ENCODE assay signal across 28 cellular contexts in the genomic region with DNA sequence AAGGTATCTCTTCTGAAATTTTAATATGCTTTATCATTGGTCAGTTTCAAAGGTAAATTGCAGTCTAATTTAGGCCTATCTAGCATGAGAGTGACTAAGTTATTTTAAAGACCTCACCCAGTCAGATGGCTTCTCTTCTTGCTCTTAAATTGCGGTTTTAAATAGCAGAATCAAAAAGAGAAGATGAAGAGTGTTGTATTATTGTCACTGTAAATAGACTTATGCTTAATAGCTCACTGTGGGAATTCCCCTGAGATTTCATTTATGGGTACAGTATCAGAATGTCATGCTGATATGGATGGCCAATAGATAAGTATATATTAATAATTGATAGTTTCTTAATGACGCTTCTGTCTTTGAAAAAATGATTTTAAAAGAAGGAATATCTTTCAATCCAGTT.
"Had no signal": no experiment of that assay in that cellular context is flagged by ENCODE, and none has a peak within 500 bp of the region (broad histone marks: within the 10 kb centered on the region; RNA-seq: fewer than 3 reads in every experiment).

No MANE protein-coding gene starts in this region.

- H3K27ac ChIP-seq: ascending aorta, breast epithelium, coronary artery, esophagus muscularis mucosa, foreskin keratinocyte, gastrocnemius medialis, WERI-Rb-1 had no signal

- H3K36me3 ChIP-seq: ascending aorta, breast epithelium, esophagus muscularis mucosa, gastrocnemius medialis, heart left ventricle, WERI-Rb-1 had no signal

- H3K4me1 ChIP-seq: ascending aorta had no signal

- ATAC-seq: foreskin keratinocyte, gastrocnemius medialis, heart left ventricle had no signal

- H3K27me3 ChIP-seq: ascending aorta, breast epithelium, esophagus muscularis mucosa, foreskin keratinocyte, gastrocnemius medialis, heart left ventricle had no signal

- H3K4me3 ChIP-seq: ascending aorta, breast epithelium, coronary artery, esophagus muscularis mucosa, gastrocnemius medialis, heart left ventricle had no signal

- DNase-seq: activated B cell treated with CpG ODN at 0.5 μM for 24 hours; activated CD4-positive, alpha-beta memory T cell treated with anti-CD3 and anti-CD28 coated beads, Interleukin-2, amount 10 ng/mL, durations not matched to agents 7 days and 5 days; activated CD4-positive, alpha-beta T cell treated with anti-CD3 and anti-CD28 coated beads for 1 hour; activated CD4-positive, alpha-beta T cell treated with anti-CD3 and anti-CD28 coated beads for 4 hours; activated CD4-positive, alpha-beta T cell treated with anti-CD3 and anti-CD28 coated beads, Interleukin-2, amount 10 ng/mL, durations not matched to agents 7 days and 5 days; activated CD4-positive, alpha-beta T cell treated with anti-CD3 and anti-CD28 coated beads, Interleukin-2, amount 50 U/mL, for 4 hours; activated CD8-positive, alpha-beta memory T cell treated with anti-CD3 and anti-CD28 coated beads, Interleukin-2, amount 50 U/mL, for 48 hours; activated gamma-delta T cell; activated naive CD4-positive, alpha-beta T cell; activated naive CD4-positive, alpha-beta T cell treated with anti-CD3 and anti-CD28 coated beads, Interleukin-2, amount 10 ng/mL, durations not matched to agents 7 days and 5 days; activated naive CD8-positive, alpha-beta T cell treated with anti-CD3 and anti-CD28 coated beads, Interleukin-2, amount 10 ng/mL, durations not matched to agents 7 days and 5 days; activated T-cell treated with anti-CD3 and anti-CD28 coated beads for 4 hours; activated T-cell treated with anti-CD3 and anti-CD28 coated beads, Interleukin-2, amount 50 U/mL, for 24 hours; activated T-cell treated with anti-CD3 and anti-CD28 coated beads, Interleukin-2, amount 50 U/mL, for 72 hours; effector CD4-positive, alpha-beta T cell; effector memory CD8-positive, alpha-beta T cell; erythroblast; foreskin keratinocyte; gastrocnemius medialis; glutamatergic neuron; heart left ventricle; T-helper 17 cell; T1000; WERI-Rb-1 had no signal

- H3K9me3 ChIP-seq: ascending aorta, breast epithelium, esophagus muscularis mucosa, gastrocnemius medialis, heart left ventricle had no signal
